Comparison of ENCODE assay signal across 8 cellular contexts in genomic region chr16:1705688-1706385, GRCh38. TPM values are rescaled to one million over a fixed set of nuclear protein-coding genes. Genes with fewer than 3 reads are reported as not detected.
DNase-seq lines count a peak whose midpoint lies in the region; ATAC-seq and TF ChIP-seq lines count a peak whose summit lies in the region.

MAPK8IP3 (plus strand) TSS chr16:1706195; CDS start chr16:1706340, 145 bp downstream.

- peak within 1 kb of the TSS; percentile 97 for H3K27ac Mint-ChIP-seq in CD8-positive, alpha-beta T cell
- peak within 1 kb of the TSS; percentile 99 for H3K27ac Mint-ChIP-seq in activated CD8-positive, alpha-beta T cell treated with anti-CD3 and anti-CD28 coated beads, Interleukin-2, amount 10 ng/mL, durations not matched to agents 7 days and 5 days

- POLR2A ChIA-PET in CD8-positive, alpha-beta T cell (lab: Charles Lee) = interaction anchor here (0.6 to 1.9 kb wide), 22 partner anchors 8 to 396 kb away, joined by 3 to 26 read pairs (median 3); partner anchors contain the start of genes CRAMP1, FAHD1, HAGH and IFT140
- POLR2A ChIA-PET in activated CD8-positive, alpha-beta T cell treated with anti-CD3 and anti-CD28 coated beads, Interleukin-2, amount 10 ng/mL, durations not matched to agents 7 days and 5 days (lab: Charles Lee) = interaction anchor here (0.6 to 2.7 kb wide), 20 partner anchors 19 to 652 kb away, joined by 3 to 19 read pairs (median 4); partner anchors contain the start of genes CRAMP1, EME2, FAHD1 and HAGH

- peak; percentile 88 to 99 (median 96) for DNase-seq in CD8-positive, alpha-beta T cell
- DNase-seq in HK-2 (ENCODE audit: unreplicated experiment) = peak; percentile 93
- peak; percentile 58 for DNase-seq in NCI-H82 treated with DMSO at 0.1 percent for 48 hours (lab: John Stamatoyannopoulos, UW; ENCODE audit: unreplicated experiment)
- peak; percentile 92 for DNase-seq in activated CD8-positive, alpha-beta T cell treated with anti-CD3 and anti-CD28 coated beads, Interleukin-2, amount 10 ng/mL, durations not matched to agents 7 days and 5 days
- DNase-seq in effector CD4-positive, alpha-beta T cell = peak; percentile 93
- peak; percentile 93 for DNase-seq in medulla oblongata (ENCODE audit: extremely low spot score)
- peak; percentile 87 to 93 (median 93) for DNase-seq in stimulated activated CD4-positive, alpha-beta T cell treated with anti-CD3 and anti-CD28 coated beads, TNF-alpha, amount 100 ng/mL, for 48 hours (ENCODE audit: low read depth in 3 of 3)

- H3K27me3 Mint-ChIP-seq in CD8-positive, alpha-beta T cell (ENCODE audit: low read depth) = no peaks in the 10 kb centered on the region
- no peaks in the 10 kb centered on the region for H3K27me3 Mint-ChIP-seq in activated CD8-positive, alpha-beta T cell treated with anti-CD3 and anti-CD28 coated beads, Interleukin-2, amount 10 ng/mL, durations not matched to agents 7 days and 5 days (ENCODE audit: low read depth)

- intact Hi-C loops in CD8-positive, alpha-beta T cell (cut with DNase I, micrococcal nuclease) = loop anchor here (1.0 to 5.0 kb wide), 14 partner anchors 17 to 451 kb away; partner anchors contain the start of genes CRAMP1 (in 2 of the 2), IFT140 (in 2 of the 2), JPT2 (in 2 of the 2) and MRPS34 (in 2 of the 2)

- peak; percentile 92 for TF ChIP-seq CTCF in CD8-positive, alpha-beta T cell (IDR thresholded peaks at IDR 0.05)

- no peaks in the 10 kb centered on the region for H3K27me3 ChIP-seq in CD8-positive, alpha-beta T cell (ENCODE audit: insufficient read depth, low read length)

- peak within 1 kb of the TSS; percentile 99 for H3K4me3 Mint-ChIP-seq in CD8-positive, alpha-beta T cell
- peak within 1 kb of the TSS; percentile 95 for H3K4me3 Mint-ChIP-seq in activated CD8-positive, alpha-beta T cell treated with anti-CD3 and anti-CD28 coated beads, Interleukin-2, amount 10 ng/mL, durations not matched to agents 7 days and 5 days

- ATAC-seq in CD8-positive, alpha-beta T cell = peak; percentile 74
- peak; percentile 87 for ATAC-seq in GM19452 (IDR thresholded peaks at IDR 0.05; ENCODE audit: unreplicated experiment)
- ATAC-seq in activated CD8-positive, alpha-beta T cell treated with anti-CD3 and anti-CD28 coated beads, Interleukin-2, amount 10 ng/mL, durations not matched to agents 7 days and 5 days = peak; percentile 86

- CTCF ChIA-PET in CD8-positive, alpha-beta T cell (lab: Charles Lee) = interaction anchor here (0.6 to 1.7 kb wide), 16 partner anchors 8 to 563 kb away, joined by 3 to 8 read pairs (median 3); partner anchors contain the start of gene JPT2
- CTCF ChIA-PET in activated CD8-positive, alpha-beta T cell treated with anti-CD3 and anti-CD28 coated beads, Interleukin-2, amount 10 ng/mL, durations not matched to agents 7 days and 5 days (lab: Charles Lee) = interaction anchor here (0.6 to 2.4 kb wide), 35 partner anchors 8 to 397 kb away, joined by 3 to 21 read pairs (median 4); partner anchors contain the start of genes CRAMP1, EME2, FAHD1 and HAGH

- peak within 1 kb of the TSS; percentile 90 for H3K27ac ChIP-seq in CD8-positive, alpha-beta T cell (ENCODE audit: low read depth, low read length)

- no peaks in the 10 kb centered on the region for H3K9me3 ChIP-seq in CD8-positive, alpha-beta T cell (ENCODE audit: low read length)

- H3K4me1 Mint-ChIP-seq in CD8-positive, alpha-beta T cell (ENCODE audit: low read depth) = peaks cover 43% of the 10 kb centered on the region
- H3K4me1 Mint-ChIP-seq in activated CD8-positive, alpha-beta T cell treated with anti-CD3 and anti-CD28 coated beads, Interleukin-2, amount 10 ng/mL, durations not matched to agents 7 days and 5 days (ENCODE audit: low read depth) = peaks cover 33% of the 10 kb centered on the region

- H3K36me3 Mint-ChIP-seq in CD8-positive, alpha-beta T cell = peaks cover 25% of the 10 kb centered on the region
- H3K36me3 Mint-ChIP-seq in activated CD8-positive, alpha-beta T cell treated with anti-CD3 and anti-CD28 coated beads, Interleukin-2, amount 10 ng/mL, durations not matched to agents 7 days and 5 days (ENCODE audit: low read depth) = peaks cover 20% of the 10 kb centered on the region

- H3K4me3 ChIP-seq in CD8-positive, alpha-beta T cell (ENCODE audit: low read depth, low read length) = peak within 1 kb of the TSS; percentile 99

- peaks cover 32% of the 10 kb centered on the region for H3K4me1 ChIP-seq in CD8-positive, alpha-beta T cell (ENCODE audit: insufficient read depth, low read length)

- no peaks in the 10 kb centered on the region for H3K36me3 ChIP-seq in CD8-positive, alpha-beta T cell (ENCODE audit: insufficient read depth, low read length)

- no peaks in the 10 kb centered on the region for H3K9me3 Mint-ChIP-seq in CD8-positive, alpha-beta T cell
- H3K9me3 Mint-ChIP-seq in activated CD8-positive, alpha-beta T cell treated with anti-CD3 and anti-CD28 coated beads, Interleukin-2, amount 10 ng/mL, durations not matched to agents 7 days and 5 days (ENCODE audit: insufficient read depth) = no peaks in the 10 kb centered on the region

RNA-seq across cellular contexts. Expression of gene MAPK8IP3, which starts in this region (rescaled TPM):
- 100 to 1,000 TPM; 381 to 419 TPM for total RNA-seq in CD8-positive, alpha-beta T cell
- 10 to 100 TPM; 75.9 to 82.7 TPM for total RNA-seq in activated CD8-positive, alpha-beta T cell treated with anti-CD3 and anti-CD28 coated beads, Interleukin-2, amount 10 ng/mL, durations not matched to agents 7 days and 5 days

Comparison
In these comparisons a context has a peak if more than half of its experiments do, and no peak if none do; other contexts are left out.
1. Peak in every context shown above with its lines: DNase-seq, ATAC-seq, H3K4me3 ChIP-seq and H3K27ac ChIP-seq.
2. RNA of gene MAPK8IP3 (total RNA-seq): 381 to 419 TPM in CD8-positive, alpha-beta T cell; 75.9 to 82.7 TPM in activated CD8-positive, alpha-beta T cell treated with anti-CD3 and anti-CD28 coated beads, Interleukin-2, amount 10 ng/mL, durations not matched to agents 7 days and 5 days; every median in the first group is over 4 times any median in the second.